ENCODE assay signal across 1 cellular context in the genomic region with DNA sequence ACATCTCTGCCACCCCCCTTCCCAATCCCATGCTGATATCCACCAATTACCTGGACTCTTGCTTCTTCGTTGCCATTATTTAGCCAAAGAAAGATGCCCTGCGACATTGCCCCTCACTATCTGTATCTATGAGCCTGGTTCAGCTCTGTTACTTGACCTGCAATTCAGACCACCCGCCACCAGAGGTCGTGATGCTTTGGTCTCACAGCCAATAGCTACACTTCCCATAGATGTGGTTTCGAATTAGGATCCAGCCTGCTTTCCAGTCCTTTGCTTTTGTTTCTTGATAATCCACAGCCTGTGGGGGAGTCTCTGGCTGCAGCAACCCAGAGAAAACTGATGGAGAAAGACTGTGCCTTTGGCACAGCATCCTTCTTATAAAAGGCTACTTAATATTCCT.
TF ChIP-seq lines count a peak whose summit lies in the region.

No MANE protein-coding gene starts in this region.

TF ChIP-seq in GM23338, 12 proteins besides CTCF, POLR2A, EP300 and RAD21 (continued from another document):
- TF ChIP-seq, protein P1, sequence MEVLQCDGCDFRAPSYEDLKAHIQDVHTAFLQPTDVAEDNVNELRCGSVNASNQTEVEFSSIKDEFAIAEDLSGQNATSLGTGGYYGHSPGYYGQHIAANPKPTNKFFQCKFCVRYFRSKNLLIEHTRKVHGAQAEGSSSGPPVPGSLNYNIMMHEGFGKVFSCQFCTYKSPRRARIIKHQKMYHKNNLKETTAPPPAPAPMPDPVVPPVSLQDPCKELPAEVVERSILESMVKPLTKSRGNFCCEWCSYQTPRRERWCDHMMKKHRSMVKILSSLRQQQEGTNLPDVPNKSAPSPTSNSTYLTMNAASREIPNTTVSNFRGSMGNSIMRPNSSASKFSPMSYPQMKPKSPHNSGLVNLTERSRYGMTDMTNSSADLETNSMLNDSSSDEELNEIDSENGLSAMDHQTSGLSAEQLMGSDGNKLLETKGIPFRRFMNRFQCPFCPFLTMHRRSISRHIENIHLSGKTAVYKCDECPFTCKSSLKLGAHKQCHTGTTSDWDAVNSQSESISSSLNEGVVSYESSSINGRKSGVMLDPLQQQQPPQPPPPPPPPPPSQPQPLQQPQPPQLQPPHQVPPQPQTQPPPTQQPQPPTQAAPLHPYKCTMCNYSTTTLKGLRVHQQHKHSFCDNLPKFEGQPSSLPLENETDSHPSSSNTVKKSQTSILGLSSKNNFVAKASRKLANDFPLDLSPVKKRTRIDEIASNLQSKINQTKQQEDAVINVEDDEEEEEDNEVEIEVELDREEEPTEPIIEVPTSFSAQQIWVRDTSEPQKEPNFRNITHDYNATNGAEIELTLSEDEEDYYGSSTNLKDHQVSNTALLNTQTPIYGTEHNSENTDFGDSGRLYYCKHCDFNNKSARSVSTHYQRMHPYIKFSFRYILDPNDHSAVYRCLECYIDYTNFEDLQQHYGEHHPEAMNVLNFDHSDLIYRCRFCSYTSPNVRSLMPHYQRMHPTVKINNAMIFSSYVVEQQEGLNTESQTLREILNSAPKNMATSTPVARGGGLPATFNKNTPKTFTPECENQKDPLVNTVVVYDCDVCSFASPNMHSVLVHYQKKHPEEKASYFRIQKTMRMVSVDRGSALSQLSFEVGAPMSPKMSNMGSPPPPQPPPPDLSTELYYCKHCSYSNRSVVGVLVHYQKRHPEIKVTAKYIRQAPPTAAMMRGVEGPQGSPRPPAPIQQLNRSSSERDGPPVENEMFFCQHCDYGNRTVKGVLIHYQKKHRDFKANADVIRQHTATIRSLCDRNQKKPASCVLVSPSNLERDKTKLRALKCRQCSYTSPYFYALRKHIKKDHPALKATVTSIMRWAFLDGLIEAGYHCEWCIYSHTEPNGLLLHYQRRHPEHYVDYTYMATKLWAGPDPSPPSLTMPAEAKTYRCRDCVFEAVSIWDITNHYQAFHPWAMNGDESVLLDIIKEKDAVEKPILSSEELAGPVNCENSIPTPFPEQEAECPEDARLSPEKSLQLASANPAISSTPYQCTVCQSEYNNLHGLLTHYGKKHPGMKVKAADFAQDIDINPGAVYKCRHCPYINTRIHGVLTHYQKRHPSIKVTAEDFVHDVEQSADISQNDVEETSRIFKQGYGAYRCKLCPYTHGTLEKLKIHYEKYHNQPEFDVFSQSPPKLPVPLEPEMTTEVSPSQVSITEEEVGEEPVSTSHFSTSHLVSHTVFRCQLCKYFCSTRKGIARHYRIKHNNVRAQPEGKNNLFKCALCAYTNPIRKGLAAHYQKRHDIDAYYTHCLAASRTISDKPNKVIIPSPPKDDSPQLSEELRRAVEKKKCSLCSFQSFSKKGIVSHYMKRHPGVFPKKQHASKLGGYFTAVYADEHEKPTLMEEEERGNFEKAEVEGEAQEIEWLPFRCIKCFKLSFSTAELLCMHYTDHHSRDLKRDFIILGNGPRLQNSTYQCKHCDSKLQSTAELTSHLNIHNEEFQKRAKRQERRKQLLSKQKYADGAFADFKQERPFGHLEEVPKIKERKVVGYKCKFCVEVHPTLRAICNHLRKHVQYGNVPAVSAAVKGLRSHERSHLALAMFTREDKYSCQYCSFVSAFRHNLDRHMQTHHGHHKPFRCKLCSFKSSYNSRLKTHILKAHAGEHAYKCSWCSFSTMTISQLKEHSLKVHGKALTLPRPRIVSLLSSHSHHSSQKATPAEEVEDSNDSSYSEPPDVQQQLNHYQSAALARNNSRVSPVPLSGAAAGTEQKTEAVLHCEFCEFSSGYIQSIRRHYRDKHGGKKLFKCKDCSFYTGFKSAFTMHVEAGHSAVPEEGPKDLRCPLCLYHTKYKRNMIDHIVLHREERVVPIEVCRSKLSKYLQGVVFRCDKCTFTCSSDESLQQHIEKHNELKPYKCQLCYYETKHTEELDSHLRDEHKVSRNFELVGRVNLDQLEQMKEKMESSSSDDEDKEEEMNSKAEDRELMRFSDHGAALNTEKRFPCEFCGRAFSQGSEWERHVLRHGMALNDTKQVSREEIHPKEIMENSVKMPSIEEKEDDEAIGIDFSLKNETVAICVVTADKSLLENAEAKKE (CRISPR knock-in tag; IDR thresholded peaks at IDR 0.05): no peak
- TF ChIP-seq JUNB (IDR thresholded peaks at IDR 0.05; ENCODE audit: unreplicated experiment): no peak
- no peak for TF ChIP-seq ZNF114 (CRISPR knock-in tag; IDR thresholded peaks at IDR 0.05)
- TF ChIP-seq, protein P2, sequence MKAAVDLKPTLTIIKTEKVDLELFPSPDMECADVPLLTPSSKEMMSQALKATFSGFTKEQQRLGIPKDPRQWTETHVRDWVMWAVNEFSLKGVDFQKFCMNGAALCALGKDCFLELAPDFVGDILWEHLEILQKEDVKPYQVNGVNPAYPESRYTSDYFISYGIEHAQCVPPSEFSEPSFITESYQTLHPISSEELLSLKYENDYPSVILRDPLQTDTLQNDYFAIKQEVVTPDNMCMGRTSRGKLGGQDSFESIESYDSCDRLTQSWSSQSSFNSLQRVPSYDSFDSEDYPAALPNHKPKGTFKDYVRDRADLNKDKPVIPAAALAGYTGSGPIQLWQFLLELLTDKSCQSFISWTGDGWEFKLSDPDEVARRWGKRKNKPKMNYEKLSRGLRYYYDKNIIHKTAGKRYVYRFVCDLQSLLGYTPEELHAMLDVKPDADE (IDR thresholded peaks at IDR 0.05): no peak
- TF ChIP-seq POLR2AphosphoS5 (IDR thresholded peaks at IDR 0.05; ENCODE audit: low read depth): no peak
- no peak for TF ChIP-seq NANOG (IDR thresholded peaks at IDR 0.05; ENCODE audit: borderline replicate concordance)
- no peak for TF ChIP-seq EZH2 (IDR thresholded peaks at IDR 0.05; ENCODE audit: low read depth, unreplicated experiment)
